ENCODE assay signal across 2 cellular contexts in genomic region chr16:20280259-20280658, GRCh38.
A peak's percentile ranks its signal among the peaks of the same experiment; 100 is the strongest.
TF ChIP-seq lines count a peak whose summit lies in the region.

No MANE protein-coding gene starts in this region.

TF ChIP-seq in HepG2, 621 proteins besides CTCF, POLR2A, EP300 and RAD21 (continued from another document):
- peak; percentile 71 to 82 for TF ChIP-seq MAFK (conservative IDR thresholded peaks at IDR 0.05 in 1 of 2, IDR thresholded peaks at IDR 0.05 in 1 of 2; ENCODE audit: low read length in 2 of 2)
- TF ChIP-seq NFE2L2 (IDR thresholded peaks at IDR 0.05; ENCODE audit: low read length), result peak; percentile 94
- no peak for TF ChIP-seq MATR3 (CRISPR knock-in tag; IDR thresholded peaks at IDR 0.05)
- no peak for TF ChIP-seq MTF1 (CRISPR knock-in tag; IDR thresholded peaks at IDR 0.05)
- TF ChIP-seq ZNF274 (CRISPR knock-in tag; IDR thresholded peaks at IDR 0.05), result no peak
- TF ChIP-seq MAFF (IDR thresholded peaks at IDR 0.05; ENCODE audit: low read depth, low read length), result peak; percentile 71

TF ChIP-seq in HCT116, 20 proteins besides CTCF, POLR2A, EP300 and RAD21 (continued from another document):
- no peak for TF ChIP-seq SRF (IDR thresholded peaks at IDR 0.05; ENCODE audit: low read depth)
- no peak for TF ChIP-seq SIN3A (IDR thresholded peaks at IDR 0.05; ENCODE audit: low read depth)
- TF ChIP-seq, protein P1, sequence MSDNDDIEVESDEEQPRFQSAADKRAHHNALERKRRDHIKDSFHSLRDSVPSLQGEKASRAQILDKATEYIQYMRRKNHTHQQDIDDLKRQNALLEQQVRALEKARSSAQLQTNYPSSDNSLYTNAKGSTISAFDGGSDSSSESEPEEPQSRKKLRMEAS (IDR thresholded peaks at IDR 0.05), result no peak
